16 cellular contexts compared by ENCODE assay signal in the genomic region with DNA sequence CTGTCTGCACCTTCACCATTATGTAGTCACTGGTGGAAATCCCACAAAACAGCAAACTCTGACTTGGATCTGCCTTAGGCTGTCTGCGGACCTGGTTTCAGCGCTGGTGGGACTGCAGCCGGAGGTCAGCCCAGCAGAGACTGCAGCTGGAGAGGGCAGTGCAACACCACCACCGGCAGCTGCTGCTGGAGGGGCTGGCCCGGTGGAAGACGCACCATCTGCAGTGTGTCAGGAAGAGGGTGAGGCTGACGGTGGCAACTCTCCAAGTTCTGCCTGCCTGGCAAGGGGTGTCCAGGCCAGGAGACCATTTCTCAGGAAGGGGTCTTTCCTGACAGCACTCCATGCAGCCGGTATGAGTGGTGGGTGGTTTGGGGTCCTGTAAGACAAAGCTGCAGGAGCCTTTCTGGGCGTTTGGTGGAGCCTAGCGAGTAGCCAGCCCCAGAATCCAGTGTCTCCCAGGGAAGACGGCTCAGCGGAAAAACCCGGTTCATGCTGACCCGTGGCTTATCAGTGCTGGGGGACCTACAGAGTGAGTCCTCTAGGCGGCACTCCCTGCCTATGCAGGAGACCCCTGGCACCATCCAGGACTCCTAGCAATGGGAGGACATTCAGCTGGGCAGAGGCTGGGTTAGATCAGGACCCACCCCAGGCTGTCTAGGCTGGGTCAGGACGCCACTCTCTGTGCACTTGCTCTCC. TPM values are rescaled to one million over a fixed set of nuclear protein-coding genes. Genes with fewer than 3 reads are reported as not detected.
A peak's percentile ranks its signal among the peaks of the same experiment; 100 is the strongest.
DNase-seq lines count a peak whose midpoint lies in the region; ATAC-seq and TF ChIP-seq lines count a peak whose summit lies in the region.
"Had no signal": no experiment of that assay in that cellular context is flagged by ENCODE, and none has a peak within 500 bp of the region (broad histone marks: within the 10 kb centered on the region; RNA-seq: fewer than 3 reads in every experiment).

No MANE protein-coding gene starts in this region.

- no peaks in the 10 kb centered on the region for H3K9me3 Mint-ChIP-seq in endodermal cell
- H3K9me3 Mint-ChIP-seq: effector memory CD8-positive, alpha-beta T cell; T-helper 2 cell treated with Interferon-gamma antibody and Interleukin-4, amounts not matched to agents 5 μg/mL and 100 μg/mL, for 36 hours had no signal

- no peaks in the 10 kb centered on the region for H3K9me3 ChIP-seq in right atrium auricular region
- H3K9me3 ChIP-seq in endodermal cell (ENCODE audit: control insufficient read depth, low read length) = no peaks in the 10 kb centered on the region
- H3K9me3 ChIP-seq in right lobe of liver = no peaks in the 10 kb centered on the region
- H3K9me3 ChIP-seq in MM.1S (replicated peaks; ENCODE audit: insufficient read depth, low read length) = no peaks in the 10 kb centered on the region

- H3K27me3 ChIP-seq in right atrium auricular region = no peaks in the 10 kb centered on the region
- H3K27me3 ChIP-seq in endodermal cell (ENCODE audit: control insufficient read depth, insufficient read depth, low read length, poor library complexity, severe bottlenecking) = no peaks in the 10 kb centered on the region
- H3K27me3 ChIP-seq in right lobe of liver = no peaks in the 10 kb centered on the region
- H3K27me3 ChIP-seq in MM.1S (replicated peaks; ENCODE audit: insufficient read depth, low read length) = no peaks in the 10 kb centered on the region

- H3K4me3 ChIP-seq in right atrium auricular region (no peak overlapping the region), endodermal cell (ENCODE audit: low read length) (no peak overlapping the region), right lobe of liver (no peak overlapping the region), MM.1S (ENCODE audit: low read length) (no peak overlapping the region)
- H3K4me3 ChIP-seq: lung had no signal

- H3K9me2 ChIP-seq in MM.1S (replicated peaks; ENCODE audit: insufficient read depth, low read length) = no peaks in the 10 kb centered on the region

- H3K36me3 ChIP-seq in right atrium auricular region (no peaks in the 10 kb centered on the region), endodermal cell (ENCODE audit: control insufficient read depth, insufficient read depth, low read length) (no peaks in the 10 kb centered on the region), right lobe of liver (no peaks in the 10 kb centered on the region), MM.1S (replicated peaks; ENCODE audit: insufficient read depth, low read length) (no peaks in the 10 kb centered on the region)

- WGBS in endodermal cell (ENCODE audit: insufficient coverage in 1 of 2, insufficient read length in 1 of 2), 2 experiments = 90% methylated on average over 14 to 16 of the region's 16 CpGs
- 60% methylated on average over 2 of the region's 16 CpGs for WGBS in right lobe of liver (ENCODE audit: insufficient coverage, low coverage, low lambda C conversion rate, missing lambda C conversion rate)

- peaks cover 0 to 18% of the 10 kb centered on the region in 2 donors for H3K4me1 ChIP-seq in right atrium auricular region
- H3K4me1 ChIP-seq in endodermal cell (ENCODE audit: control insufficient read depth, insufficient read depth, low read length) = no peaks in the 10 kb centered on the region
- no peaks in the 10 kb centered on the region for H3K4me1 ChIP-seq in right lobe of liver
- H3K4me1 ChIP-seq in MM.1S (ENCODE audit: low read length) = peaks cover 10% of the 10 kb centered on the region

- DNase-seq in Right ventricle myocardium inferior (ENCODE audit: missing footprints) (no peak), right atrium auricular region (ENCODE audit: low spot score) (no peak), endodermal cell (peak; percentile 53), right lobe of liver (no peak), DMS153 (lab: John Stamatoyannopoulos, UW) (no peak), NCI-H1048 (lab: John Stamatoyannopoulos, UW) (no peak), MM.1S (no peak)
- DNase-seq: activated CD4-positive, alpha-beta T cell treated with anti-CD3 and anti-CD28 coated beads for 1 hour; COR-L47; effector memory CD8-positive, alpha-beta T cell; KG1; NCI-H2227 treated with DMSO at 0.1 percent for 48 hours; NK-92 treated with Interleukin-12 subunit alpha and Interleukin-12 subunit beta, amount 100 ng/mL, for 24 hours had no signal

- H2AFZ ChIP-seq in MM.1S (ENCODE audit: low read length) = no peak overlapping the region

- no peak overlapping the region for H3K27ac Mint-ChIP-seq in endodermal cell
- H3K27ac Mint-ChIP-seq: T-helper 2 cell treated with Interferon-gamma antibody and Interleukin-4, amounts not matched to agents 5 μg/mL and 100 μg/mL, for 36 hours had no signal

- H3K79me2 ChIP-seq in MM.1S (ENCODE audit: low read length) = no peaks in the 10 kb centered on the region

- H3K27ac ChIP-seq in right atrium auricular region = no peak overlapping the region
- H3K27ac ChIP-seq in endodermal cell (ENCODE audit: low read depth, low read length) = no peak overlapping the region
- no peak overlapping the region for H3K27ac ChIP-seq in right lobe of liver
- H3K27ac ChIP-seq in MM.1S (ENCODE audit: low read length) = no peak overlapping the region

- no peak for TF ChIP-seq POLR2A in right lobe of liver (IDR thresholded peaks at IDR 0.05)

- no peaks in the 10 kb centered on the region for H3K4me1 Mint-ChIP-seq in endodermal cell

- ATAC-seq in Right ventricle myocardium inferior (peak; percentile 68), right lobe of liver (peak in 3 of 4 donors; percentile 15 to 21 (median 16)), GM19351 (IDR thresholded peaks at IDR 0.05; ENCODE audit: unreplicated experiment) (no peak)
- ATAC-seq: effector memory CD8-positive, alpha-beta T cell had no signal

- H3K27me3 Mint-ChIP-seq in endodermal cell (ENCODE audit: insufficient read depth) = no peaks in the 10 kb centered on the region
- H3K27me3 Mint-ChIP-seq: effector memory CD8-positive, alpha-beta T cell had no signal

- no peak overlapping the region for H3K4me3 Mint-ChIP-seq in endodermal cell
- H3K4me3 Mint-ChIP-seq: effector memory CD8-positive, alpha-beta T cell; T-helper 2 cell treated with Interferon-gamma antibody and Interleukin-4, amounts not matched to agents 5 μg/mL and 100 μg/mL, for 36 hours had no signal

- intact Hi-C loops in Right ventricle myocardium inferior (cut with DNase I) = no loop called here
- intact Hi-C loops in right lobe of liver (cut with DNase I) = no loop called here

- H4K20me1 ChIP-seq in MM.1S (ENCODE audit: insufficient read depth, low read length) = no peaks in the 10 kb centered on the region

- H3F3A ChIP-seq in MM.1S (ENCODE audit: insufficient read depth, low read length) = 0 out of 2 replicates have a peak, but pooled peaks cover 5% of the 10 kb centered on the region

- TF ChIP-seq CTCF in right atrium auricular region (IDR thresholded peaks at IDR 0.05) (no peak), endodermal cell (conservative IDR thresholded peaks at IDR 0.05) (peak; percentile 12), right lobe of liver (IDR thresholded peaks at IDR 0.05) (no peak), MM.1S (IDR thresholded peaks at IDR 0.05; ENCODE audit: low read length) (no peak)

- peaks cover 2% of the 10 kb centered on the region for H3K36me3 Mint-ChIP-seq in endodermal cell (ENCODE audit: low read depth)

- H3K9ac ChIP-seq in endodermal cell (ENCODE audit: extremely low read depth, low read length, poor library complexity, severe bottlenecking) (no peak overlapping the region), MM.1S (ENCODE audit: low read length) (no peak overlapping the region)

- no peak overlapping the region for H3K4me2 ChIP-seq in MM.1S (ENCODE audit: low read depth, low read length)

RNA-seq across cellular contexts. Expression of a gene that starts 50.8 kb away (rescaled TPM):
- total RNA-seq in Right ventricle myocardium inferior (18.4 TPM), right atrium auricular region (10 to 100 TPM; 14.8 to 27.3 TPM), endodermal cell (10 to 100 TPM; 39.1 to 43.4 TPM), right lobe of liver (10 to 100 TPM; 15.5 to 22.9 (median 18.1) TPM)
- 29.2 TPM for polyA plus RNA-seq in endodermal cell (2013, experiment 1 of 2)
- 28.1 TPM for polyA plus RNA-seq in endodermal cell (2013, experiment 2 of 2)
